Comparison of ENCODE assay signal across 19 cellular contexts in genomic region chr15:48029656-48030055, GRCh38.
"Had no signal": no experiment of that assay in that cellular context is flagged by ENCODE, and none has a peak within 500 bp of the region (broad histone marks: within the 10 kb centered on the region; RNA-seq: fewer than 3 reads in every experiment).

No MANE protein-coding gene starts in this region.

- H3K9me3 Mint-ChIP-seq: memory B cell; T-cell; T-helper 2 cell treated with Interferon-gamma antibody and Interleukin-4, amounts not matched to agents 5 μg/mL and 100 μg/mL, for 36 hours had no signal

- H3K4me3 Mint-ChIP-seq: activated CD8-positive, alpha-beta T cell treated with anti-CD3 and anti-CD28 coated beads, Interleukin-2, amount 10 ng/mL, durations not matched to agents 7 days and 5 days; activated naive CD8-positive, alpha-beta T cell; activated T-helper 17 cell treated with anti-CD3 and anti-CD28 coated beads, Interleukin-2, amount 50 U/mL, for 72 hours; immature natural killer cell; memory B cell; naive thymus-derived CD4-positive, alpha-beta T cell; neural progenitor cell; T-cell; T-helper 2 cell treated with Interferon-gamma antibody and Interleukin-4, amounts not matched to agents 5 μg/mL and 100 μg/mL, for 36 hours had no signal

- H3K36me3 Mint-ChIP-seq: activated naive CD8-positive, alpha-beta T cell; immature natural killer cell; memory B cell; naive thymus-derived CD4-positive, alpha-beta T cell; neural progenitor cell; T-cell had no signal

- H3K4me1 Mint-ChIP-seq: activated T-helper 17 cell treated with anti-CD3 and anti-CD28 coated beads, Interleukin-2, amount 50 U/mL, for 72 hours; immature natural killer cell; memory B cell; naive thymus-derived CD4-positive, alpha-beta T cell; neural progenitor cell; T-cell had no signal

- H3K27ac Mint-ChIP-seq: activated CD8-positive, alpha-beta T cell treated with anti-CD3 and anti-CD28 coated beads, Interleukin-2, amount 10 ng/mL, durations not matched to agents 7 days and 5 days; activated naive CD8-positive, alpha-beta T cell; activated T-helper 17 cell treated with anti-CD3 and anti-CD28 coated beads, Interleukin-2, amount 50 U/mL, for 72 hours; immature natural killer cell; memory B cell; naive thymus-derived CD4-positive, alpha-beta T cell; neural progenitor cell; T-cell; T-helper 2 cell treated with Interferon-gamma antibody and Interleukin-4, amounts not matched to agents 5 μg/mL and 100 μg/mL, for 36 hours had no signal

- DNase-seq: activated CD4-positive, alpha-beta T cell treated with anti-CD3 and anti-CD28 coated beads for 1 hour; activated CD4-positive, alpha-beta T cell treated with anti-CD3 and anti-CD28 coated beads, Interleukin-2, amount 50 U/mL, for 1 hour; activated CD8-positive, alpha-beta T cell treated with anti-CD3 and anti-CD28 coated beads, Interleukin-2, amount 10 ng/mL, durations not matched to agents 7 days and 5 days; brain microvascular endothelial cell; effector memory CD4-positive, alpha-beta T cell; foreskin melanocyte; glutamatergic neuron; immature natural killer cell; kidney glomerular epithelial cell; naive thymus-derived CD4-positive, alpha-beta T cell; stimulated activated CD4-positive, alpha-beta T cell treated with anti-CD3 and anti-CD28 coated beads, Interleukin-4, amount 100 ng/mL, for 24 hours; stimulated activated naive CD4-positive, alpha-beta T cell treated with Interleukin-2 at 50 U/mL for 16 hours; T-cell; WERI-Rb-1 had no signal
